25 cellular contexts compared by ENCODE assay signal in the genomic region with DNA sequence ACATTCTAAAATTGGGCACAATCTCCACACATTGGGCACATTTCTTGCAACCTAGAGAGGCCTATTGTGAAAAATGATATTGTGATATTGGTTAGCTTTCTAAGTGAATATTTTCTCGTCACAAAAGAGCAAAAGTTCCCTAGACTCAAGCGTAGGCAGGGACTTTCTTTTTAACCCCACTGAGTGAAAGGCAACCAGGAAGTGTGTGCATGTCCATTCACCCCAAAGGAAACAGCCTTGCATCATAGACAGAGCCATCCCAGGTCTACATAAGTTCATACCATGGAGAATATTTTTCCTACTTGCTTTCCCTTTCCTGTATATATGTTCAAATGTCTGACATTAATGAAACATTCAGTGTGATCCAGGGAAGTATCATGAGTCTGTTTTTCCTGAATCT.
DNase-seq lines count a peak whose midpoint lies in the region; ATAC-seq and TF ChIP-seq lines count a peak whose summit lies in the region.
"Had no signal": no experiment of that assay in that cellular context is flagged by ENCODE, and none has a peak within 500 bp of the region (broad histone marks: within the 10 kb centered on the region; RNA-seq: fewer than 3 reads in every experiment).

No MANE protein-coding gene starts in this region.

- H3K79me1 ChIP-seq in H9 (ENCODE audit: insufficient read depth, low read depth, low read length, poor library complexity, severe bottlenecking), result peaks cover 3% of the 10 kb centered on the region

- TF ChIP-seq POLR2A in gastroesophageal sphincter (IDR thresholded peaks at IDR 0.05), result no peak

- H2BK5ac ChIP-seq in H9 (ENCODE audit: insufficient read length, low read length), result no peak overlapping the region

- no peak overlapping the region for H3T11ph ChIP-seq in H9 (ENCODE audit: low read length)

- no peak overlapping the region for H2BK12ac ChIP-seq in H9 (ENCODE audit: insufficient read length, low read depth, low read length)

- no peak for ATAC-seq in gastroesophageal sphincter
- ATAC-seq in activated naive CD8-positive, alpha-beta T cell treated with anti-CD3 and anti-CD28 coated beads, Interleukin-2, amount 50 U/mL, for 24 hours, result no peak
- ATAC-seq: Panc1 had no signal

- H3K4me3 Mint-ChIP-seq in H9 (no peak overlapping the region), progenitor cell of endocrine pancreas (ENCODE audit: low read depth) (no peak overlapping the region)
- no peak overlapping the region for H3K4me3 Mint-ChIP-seq in activated naive CD8-positive, alpha-beta T cell treated with anti-CD3 and anti-CD28 coated beads, Interleukin-2, amount 50 U/mL, for 24 hours
- H3K4me3 Mint-ChIP-seq: activated naive CD4-positive, alpha-beta T cell treated with anti-CD3 and anti-CD28 coated beads, Interleukin-2, amount 10 ng/mL, durations not matched to agents 7 days and 5 days; nephron; T-helper 1 cell treated with Interleukin-12 subunit alpha and Interleukin-12 subunit beta and Interleukin-4 antibody, amounts not matched to agents 30 μg/mL and 1 μg/mL, for 36 hours had no signal

- no peak overlapping the region for H4K91ac ChIP-seq in H9 (ENCODE audit: insufficient read length, low read depth, low read length)

- no peak for TF ChIP-seq EP300 in gastroesophageal sphincter (IDR thresholded peaks at IDR 0.05)

- H3K36me3 Mint-ChIP-seq in H9 (ENCODE audit: insufficient read depth in 1 of 3, low read depth in 3 of 3) (peaks cover 1 to 7% (median 3%) of the 10 kb centered on the region in 3 experiments; a peak in 4 of 7 replicates), progenitor cell of endocrine pancreas (ENCODE audit: insufficient read depth) (no peaks in the 10 kb centered on the region)
- H3K36me3 Mint-ChIP-seq in activated naive CD8-positive, alpha-beta T cell treated with anti-CD3 and anti-CD28 coated beads, Interleukin-2, amount 50 U/mL, for 24 hours (ENCODE audit: low read depth), result no peaks in the 10 kb centered on the region
- H3K36me3 Mint-ChIP-seq: activated naive CD4-positive, alpha-beta T cell treated with anti-CD3 and anti-CD28 coated beads, Interleukin-2, amount 10 ng/mL, durations not matched to agents 7 days and 5 days had no signal

- peaks cover 34 to 57% (median 44%) of the 10 kb centered on the region in 10 experiments for H3K4me1 ChIP-seq in BLaER1 treated with 17β-estradiol and CSF1 and Interleukin-3, amounts not matched to agents 10 nM and 100 nM
- H3K4me1 ChIP-seq in ascending aorta (peaks cover 19 to 77% of the 10 kb centered on the region in 2 donors), gastroesophageal sphincter (peaks cover 32 to 98% (median 55%) of the 10 kb centered on the region in 3 donors), rectal smooth muscle tissue (ENCODE audit: control insufficient read depth, insufficient read depth, low read length) (peaks cover 41% of the 10 kb centered on the region), H9 (ENCODE audit: insufficient read depth, low read length) (0 out of 2 replicates have a peak, but pooled peaks cover 2% of the 10 kb centered on the region), SJCRH30 (peaks cover 43% of the 10 kb centered on the region)

- H3K23ac ChIP-seq in H9 (ENCODE audit: insufficient read length, low read depth, low read length), result no peak overlapping the region

- H3K4ac ChIP-seq in H9 (ENCODE audit: low read depth, low read length), result no peak overlapping the region

- H2BK15ac ChIP-seq in H9 (ENCODE audit: low read depth, low read length), result no peak overlapping the region

- H4K8ac ChIP-seq in H9 (replicated peaks; ENCODE audit: insufficient read length, low read depth, low read length), result no peak overlapping the region

- H3K36me3 ChIP-seq in BLaER1 treated with 17β-estradiol and CSF1 and Interleukin-3, amounts not matched to agents 10 nM and 100 nM, result peaks cover 8 to 98% (median 49%) of the 10 kb centered on the region in 11 experiments; a peak in 20 of 22 replicates
- H3K36me3 ChIP-seq in ascending aorta, result peaks cover 3 to 21% of the 10 kb centered on the region in 2 donors
- peaks cover 0 to 32% of the 10 kb centered on the region in 2 donors for H3K36me3 ChIP-seq in gastroesophageal sphincter
- H3K36me3 ChIP-seq in rectal smooth muscle tissue (ENCODE audit: control insufficient read depth, insufficient read depth, low read length), result peaks cover 4% of the 10 kb centered on the region
- H3K36me3 ChIP-seq in SJCRH30, result peaks cover 9% of the 10 kb centered on the region
- H3K36me3 ChIP-seq: thyroid gland had no signal

- peak overlapping the region in 1 of 3 experiments; percentile 29; a peak in 2 of 7 replicates for H3K27ac Mint-ChIP-seq in H9
- no peak overlapping the region for H3K27ac Mint-ChIP-seq in activated naive CD8-positive, alpha-beta T cell treated with anti-CD3 and anti-CD28 coated beads, Interleukin-2, amount 50 U/mL, for 24 hours
- no peak overlapping the region for H3K27ac Mint-ChIP-seq in progenitor cell of endocrine pancreas
- H3K27ac Mint-ChIP-seq: activated naive CD4-positive, alpha-beta T cell treated with anti-CD3 and anti-CD28 coated beads, Interleukin-2, amount 10 ng/mL, durations not matched to agents 7 days and 5 days; T-helper 1 cell treated with Interleukin-12 subunit alpha and Interleukin-12 subunit beta and Interleukin-4 antibody, amounts not matched to agents 30 μg/mL and 1 μg/mL, for 36 hours had no signal

- intact Hi-C loops in ascending aorta (cut with DNase I), result no loop called here

- no peak overlapping the region for H3K56ac ChIP-seq in H9 (ENCODE audit: insufficient read length, low read depth, low read length)

- H3K9me3 ChIP-seq in BLaER1 treated with 17β-estradiol and CSF1 and Interleukin-3, amounts not matched to agents 10 nM and 100 nM (replicated peaks in 1 of 11), result peaks cover under 1 to 41% (median 12%) of the 10 kb centered on the region in 11 experiments; a peak in 20 of 22 replicates
- no peaks in the 10 kb centered on the region for H3K9me3 ChIP-seq in ascending aorta
- H3K9me3 ChIP-seq in gastroesophageal sphincter, result no peaks in the 10 kb centered on the region
- no peaks in the 10 kb centered on the region for H3K9me3 ChIP-seq in H9 (ENCODE audit: control insufficient read depth, low read depth, low read length)
- H3K9me3 ChIP-seq in SJCRH30 (replicated peaks), result no peaks in the 10 kb centered on the region; the same call in 1 of the 2 replicates
- H3K9me3 ChIP-seq: SJSA1, thyroid gland had no signal

- H4K20me1 ChIP-seq in BLaER1 treated with 17β-estradiol and CSF1 and Interleukin-3, amounts not matched to agents 10 nM and 100 nM, result no peaks in the 10 kb centered on the region
- H4K20me1 ChIP-seq in H9 (ENCODE audit: control insufficient read depth, insufficient read depth, insufficient read length), result no peaks in the 10 kb centered on the region

- no peak overlapping the region for H3K14ac ChIP-seq in H9 (ENCODE audit: insufficient read depth, low read length)

- WGBS in gastroesophageal sphincter (ENCODE audit: low coverage in 1 of 2), 2 donors, result 66 to 90% methylated on average over 2 of the region's 2 CpGs
- WGBS in H9 (ENCODE audit: extremely low coverage, insufficient read length, low lambda C conversion rate), result no CpG with 5 or more reads among the region's 2 CpGs

- H3K4me2 ChIP-seq in BLaER1 treated with 17β-estradiol and CSF1 and Interleukin-3, amounts not matched to agents 10 nM and 100 nM, result peak overlapping the region in 9 of 11 experiments; percentile 5 to 54 (median 31); a peak in 12 of 22 replicates
- H3K4me2 ChIP-seq in H9 (ENCODE audit: insufficient read depth, insufficient read length, low read length), result no peak overlapping the region

- no peak overlapping the region for H4K5ac ChIP-seq in H9 (ENCODE audit: insufficient read length, low read depth, low read length)

- H3K27me3 Mint-ChIP-seq in H9 (ENCODE audit: low read depth) (no peaks in the 10 kb centered on the region), progenitor cell of endocrine pancreas (no peaks in the 10 kb centered on the region)
- no peaks in the 10 kb centered on the region for H3K27me3 Mint-ChIP-seq in activated naive CD8-positive, alpha-beta T cell treated with anti-CD3 and anti-CD28 coated beads, Interleukin-2, amount 50 U/mL, for 24 hours
- H3K27me3 Mint-ChIP-seq: activated naive CD4-positive, alpha-beta T cell treated with anti-CD3 and anti-CD28 coated beads, Interleukin-2, amount 10 ng/mL, durations not matched to agents 7 days and 5 days had no signal

- H3K9me3 Mint-ChIP-seq in H9 (peaks cover 0 to 2% of the 10 kb centered on the region in 2 experiments; a peak in 1 of 5 replicates), progenitor cell of endocrine pancreas (ENCODE audit: low read depth) (no peaks in the 10 kb centered on the region)
- H3K9me3 Mint-ChIP-seq in activated naive CD8-positive, alpha-beta T cell treated with anti-CD3 and anti-CD28 coated beads, Interleukin-2, amount 50 U/mL, for 24 hours, result no peaks in the 10 kb centered on the region
- H3K9me3 Mint-ChIP-seq: nephron; T-helper 1 cell treated with Interleukin-12 subunit alpha and Interleukin-12 subunit beta and Interleukin-4 antibody, amounts not matched to agents 30 μg/mL and 1 μg/mL, for 36 hours had no signal

- H3K4me1 Mint-ChIP-seq in H9, result peaks cover 12 to 16% of the 10 kb centered on the region in 2 experiments
- no peaks in the 10 kb centered on the region for H3K4me1 Mint-ChIP-seq in activated naive CD8-positive, alpha-beta T cell treated with anti-CD3 and anti-CD28 coated beads, Interleukin-2, amount 50 U/mL, for 24 hours
- peaks cover 21% of the 10 kb centered on the region for H3K4me1 Mint-ChIP-seq in progenitor cell of endocrine pancreas (ENCODE audit: low read depth)

- H2AFZ ChIP-seq in H9 (ENCODE audit: low read length), result no peak overlapping the region

- DNase-seq in ascending aorta (ENCODE audit: low spot score in 2 of 2), result no peak
- DNase-seq in H9, result no peak
- DNase-seq in activated naive CD8-positive, alpha-beta T cell treated with anti-CD3 and anti-CD28 coated beads, Interleukin-2, amount 50 U/mL, for 24 hours, result no peak
- no peak for DNase-seq in progenitor cell of endocrine pancreas (ENCODE audit: low spot score, unreplicated experiment)
- DNase-seq in SJCRH30, result no peak
- DNase-seq: activated CD4-positive, alpha-beta T cell treated with anti-CD3 and anti-CD28 coated beads for 48 hours; activated naive CD4-positive, alpha-beta T cell treated with anti-CD3 and anti-CD28 coated beads, Interleukin-2, amount 10 ng/mL, durations not matched to agents 7 days and 5 days; C1 segment of cervical spinal cord; Calu3; effector CD4-positive, alpha-beta T cell; midbrain; NCI-H1105; NCI-H2081; NCI-H510A treated with DMSO at 0.1 percent for 48 hours; stimulated activated naive CD4-positive, alpha-beta T cell; thyroid gland had no signal

- peak overlapping the region in 7 of 11 experiments; percentile 6 to 51 (median 25); a peak in 9 of 22 replicates for H3K27ac ChIP-seq in BLaER1 treated with 17β-estradiol and CSF1 and Interleukin-3, amounts not matched to agents 10 nM and 100 nM
- H3K27ac ChIP-seq in ascending aorta (peak overlapping the region; percentile 77 to 78), gastroesophageal sphincter (peak overlapping the region; percentile 57 to 89 (median 71)), rectal smooth muscle tissue (ENCODE audit: low read depth, low read length) (peak overlapping the region; percentile 77), H9 (ENCODE audit: insufficient read length, low read depth, low read length) (no peak overlapping the region), SJCRH30 (no peak overlapping the region)
- H3K27ac ChIP-seq: HL-60, SJSA1 had no signal

- no peaks in the 10 kb centered on the region for H3K23me2 ChIP-seq in H9 (ENCODE audit: insufficient read length, low read depth, low read length, poor library complexity, severe bottlenecking)

- no peaks in the 10 kb centered on the region; the same call in 1 of the 2 replicates for H3K79me2 ChIP-seq in H9 (ENCODE audit: insufficient read depth, low read length)

- no peak overlapping the region for H3K18ac ChIP-seq in H9 (ENCODE audit: insufficient read length, low read depth, low read length)

- H3K27me3 ChIP-seq in BLaER1 treated with 17β-estradiol and CSF1 and Interleukin-3, amounts not matched to agents 10 nM and 100 nM, result no peaks in the 10 kb centered on the region
- no peaks in the 10 kb centered on the region for H3K27me3 ChIP-seq in ascending aorta
- no peaks in the 10 kb centered on the region for H3K27me3 ChIP-seq in gastroesophageal sphincter
- no peaks in the 10 kb centered on the region for H3K27me3 ChIP-seq in rectal smooth muscle tissue (ENCODE audit: control insufficient read depth, insufficient read depth, low read length)
- H3K27me3 ChIP-seq in H9 (ENCODE audit: insufficient read depth, low read length), result no peaks in the 10 kb centered on the region
- no peaks in the 10 kb centered on the region for H3K27me3 ChIP-seq in SJCRH30
- H3K27me3 ChIP-seq: SJSA1, thyroid gland had no signal

- TF ChIP-seq CTCF in ascending aorta (IDR thresholded peaks at IDR 0.05) (no peak), gastroesophageal sphincter (IDR thresholded peaks at IDR 0.05) (no peak), H9 (conservative IDR thresholded peaks at IDR 0.05) (no peak), progenitor cell of endocrine pancreas (IDR thresholded peaks at IDR 0.05; ENCODE audit: unreplicated experiment) (no peak)

- no peak overlapping the region for H3K9ac ChIP-seq in BLaER1 treated with 17β-estradiol and CSF1 and Interleukin-3, amounts not matched to agents 10 nM and 100 nM
- no peak overlapping the region for H3K9ac ChIP-seq in rectal smooth muscle tissue (ENCODE audit: low read length)
- no peak overlapping the region for H3K9ac ChIP-seq in H9 (ENCODE audit: extremely low read depth, insufficient read length, low read length)

- H3K4me3 ChIP-seq in BLaER1 treated with 17β-estradiol and CSF1 and Interleukin-3, amounts not matched to agents 10 nM and 100 nM, result no peak overlapping the region
- H3K4me3 ChIP-seq in ascending aorta (no peak overlapping the region), gastroesophageal sphincter (no peak overlapping the region), rectal smooth muscle tissue (ENCODE audit: low read length) (no peak overlapping the region), SJCRH30 (no peak overlapping the region)
- H3K4me3 ChIP-seq: SJSA1, skin epidermis, thyroid gland had no signal

- H2BK20ac ChIP-seq in H9 (ENCODE audit: low read depth, low read length, poor library complexity, severe bottlenecking), result no peak overlapping the region

- no peak overlapping the region for H2AK5ac ChIP-seq in H9 (ENCODE audit: insufficient read length, low read length)

- no peak overlapping the region for H2BK120ac ChIP-seq in H9 (ENCODE audit: low read depth, low read length, poor library complexity, severe bottlenecking)

Comparison
In these comparisons a context has a peak if more than half of its experiments do, and no peak if none do; other contexts are left out.
1. H3K27ac ChIP-seq: peak in BLaER1 treated with 17β-estradiol and CSF1 and Interleukin-3, amounts not matched to agents 10 nM and 100 nM (7 of 11), ascending aorta (2 of 2), gastroesophageal sphincter (4 of 4) and rectal smooth muscle tissue (single experiment); none in H9 (single experiment) and SJCRH30 (single experiment).